24 cellular contexts compared by ENCODE assay signal in the genomic region with DNA sequence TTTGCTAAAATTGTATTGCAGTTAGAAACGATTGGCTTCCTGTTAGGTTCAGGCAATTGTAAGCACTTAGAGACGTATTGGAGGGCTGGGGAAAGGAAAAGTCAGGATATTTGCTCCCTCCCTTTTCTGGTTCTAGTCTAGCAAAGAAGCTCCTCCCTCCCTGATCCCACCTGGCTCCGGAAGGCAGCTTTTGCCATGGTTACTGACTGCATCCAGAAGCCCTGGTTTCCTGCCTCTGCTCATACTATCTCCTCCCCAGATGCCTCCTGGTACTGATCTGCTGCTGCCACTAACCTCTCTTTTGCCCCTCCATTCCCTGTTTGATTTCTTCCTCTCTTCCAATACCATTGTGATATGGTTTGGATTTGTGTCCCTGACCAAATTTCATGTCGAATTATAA.
A peak's percentile ranks its signal among the peaks of the same experiment; 100 is the strongest.
DNase-seq lines count a peak whose midpoint lies in the region; ATAC-seq and TF ChIP-seq lines count a peak whose summit lies in the region.
"Had no signal": no experiment of that assay in that cellular context is flagged by ENCODE, and none has a peak within 500 bp of the region (broad histone marks: within the 10 kb centered on the region; RNA-seq: fewer than 3 reads in every experiment).

No MANE protein-coding gene starts in this region.

- ATAC-seq in GM19397 (IDR thresholded peaks at IDR 0.05; ENCODE audit: unreplicated experiment): no peak
- ATAC-seq in GM21723 (IDR thresholded peaks at IDR 0.05; ENCODE audit: unreplicated experiment): no peak
- ATAC-seq: GM12878, natural killer cell had no signal

- no peak overlapping the region for H3K56ac ChIP-seq in H9 (ENCODE audit: insufficient read length, low read depth, low read length)

- no peaks in the 10 kb centered on the region for H4K20me1 ChIP-seq in BLaER1 treated with 17β-estradiol and CSF1 and Interleukin-3, amounts not matched to agents 10 nM and 100 nM
- H4K20me1 ChIP-seq in H9 (ENCODE audit: control insufficient read depth, insufficient read depth, insufficient read length): no peaks in the 10 kb centered on the region

- H3K27ac Mint-ChIP-seq in H9 (peak overlapping the region; percentile 4 to 63 (median 24); a peak in 2 of 7 replicates), endothelial cell (ENCODE audit: unreplicated experiment) (peak overlapping the region; percentile 86)
- H3K27ac Mint-ChIP-seq: activated CD4-positive, alpha-beta T cell treated with anti-CD3 and anti-CD28 coated beads, Interleukin-2, amount 10 ng/mL, durations not matched to agents 24 days and 14 days; activated naive CD4-positive, alpha-beta T cell treated with anti-CD3 and anti-CD28 coated beads for 36 hours; natural killer cell had no signal

- H4K91ac ChIP-seq in H9 (ENCODE audit: insufficient read length, low read depth, low read length) (no peak overlapping the region), mesenchymal stem cell (ENCODE audit: low read length) (no peak overlapping the region)

- peaks cover 6% of the 10 kb centered on the region in 2 experiments for H3K4me1 Mint-ChIP-seq in H9
- H3K4me1 Mint-ChIP-seq in endothelial cell (ENCODE audit: unreplicated experiment): peaks cover 15% of the 10 kb centered on the region
- H3K4me1 Mint-ChIP-seq: activated CD4-positive, alpha-beta T cell treated with anti-CD3 and anti-CD28 coated beads, Interleukin-2, amount 10 ng/mL, durations not matched to agents 24 days and 14 days; natural killer cell had no signal

- H3K4me3 Mint-ChIP-seq in H9 (peak overlapping the region in 1 of 2 experiments; percentile 4; a peak in 1 of 5 replicates), endothelial cell (ENCODE audit: unreplicated experiment) (no peak overlapping the region)
- H3K4me3 Mint-ChIP-seq: activated CD4-positive, alpha-beta T cell treated with anti-CD3 and anti-CD28 coated beads, Interleukin-2, amount 10 ng/mL, durations not matched to agents 24 days and 14 days; activated naive CD4-positive, alpha-beta T cell treated with anti-CD3 and anti-CD28 coated beads for 36 hours; natural killer cell had no signal

- no peaks in the 10 kb centered on the region for H3K79me2 ChIP-seq in H9 (ENCODE audit: insufficient read depth, low read length)

- no peak for TF ChIP-seq CTCF in H9 (conservative IDR thresholded peaks at IDR 0.05)
- no peak for TF ChIP-seq CTCF in endothelial cell (IDR thresholded peaks at IDR 0.05; ENCODE audit: unreplicated experiment)

- peaks cover 0 to 41% (median 0%) of the 10 kb centered on the region in 11 experiments; a peak in 9 of 22 replicates for H3K9me3 ChIP-seq in BLaER1 treated with 17β-estradiol and CSF1 and Interleukin-3, amounts not matched to agents 10 nM and 100 nM (replicated peaks in 1 of 11)
- no peaks in the 10 kb centered on the region for H3K9me3 ChIP-seq in H9 (ENCODE audit: control insufficient read depth, low read depth, low read length)
- H3K9me3 ChIP-seq in mesenchymal stem cell (ENCODE audit: control insufficient read depth, low read length): peaks cover 8% of the 10 kb centered on the region
- H3K9me3 ChIP-seq: ovary had no signal

- no peaks in the 10 kb centered on the region for H3K23me2 ChIP-seq in H9 (ENCODE audit: insufficient read length, low read depth, low read length, poor library complexity, severe bottlenecking)

- H2BK120ac ChIP-seq in H9 (ENCODE audit: low read depth, low read length, poor library complexity, severe bottlenecking) (no peak overlapping the region), mesenchymal stem cell (ENCODE audit: low read depth, low read length) (no peak overlapping the region)

- H3K79me1 ChIP-seq in H9 (ENCODE audit: insufficient read depth, low read depth, low read length, poor library complexity, severe bottlenecking) (no peaks in the 10 kb centered on the region), mesenchymal stem cell (replicated peaks; ENCODE audit: low read length, poor library complexity, severe bottlenecking) (no peaks in the 10 kb centered on the region)

- H3K27me3 Mint-ChIP-seq in H9 (ENCODE audit: low read depth) (no peaks in the 10 kb centered on the region), endothelial cell (ENCODE audit: unreplicated experiment) (peaks cover 5% of the 10 kb centered on the region)

- H3K36me3 Mint-ChIP-seq in H9 (ENCODE audit: insufficient read depth in 1 of 3, low read depth in 3 of 3) (no peaks in the 10 kb centered on the region), endothelial cell (ENCODE audit: low read depth, unreplicated experiment) (no peaks in the 10 kb centered on the region)
- H3K36me3 Mint-ChIP-seq: natural killer cell had no signal

- no peak overlapping the region for H2BK5ac ChIP-seq in H9 (ENCODE audit: insufficient read length, low read length)
- no peak overlapping the region for H2BK5ac ChIP-seq in mesenchymal stem cell (ENCODE audit: low read depth, low read length, poor library complexity, severe bottlenecking)

- H2AK5ac ChIP-seq in H9 (ENCODE audit: insufficient read length, low read length) (no peak overlapping the region), mesenchymal stem cell (ENCODE audit: low read length, severe bottlenecking) (no peak overlapping the region)

- H3K4me3 ChIP-seq in BLaER1 treated with 17β-estradiol and CSF1 and Interleukin-3, amounts not matched to agents 10 nM and 100 nM: no peak overlapping the region
- no peak overlapping the region for H3K4me3 ChIP-seq in mesenchymal stem cell (ENCODE audit: insufficient read depth in 1 of 2, low read depth in 1 of 2, low read length in 2 of 2)
- H3K4me3 ChIP-seq: esophagus muscularis mucosa, GM12878, ovary, skin epidermis had no signal

- no peak overlapping the region for H3T11ph ChIP-seq in H9 (ENCODE audit: low read length)

- H2BK15ac ChIP-seq in H9 (ENCODE audit: low read depth, low read length) (no peak overlapping the region), mesenchymal stem cell (ENCODE audit: low read depth, poor library complexity, severe bottlenecking) (no peak overlapping the region)

- no peak overlapping the region for H3K4ac ChIP-seq in H9 (ENCODE audit: low read depth, low read length)
- no peak overlapping the region for H3K4ac ChIP-seq in mesenchymal stem cell (ENCODE audit: low read depth in 1 of 2, low read length in 2 of 2)

- no peak overlapping the region for H2BK12ac ChIP-seq in H9 (ENCODE audit: insufficient read length, low read depth, low read length)
- H2BK12ac ChIP-seq in mesenchymal stem cell (ENCODE audit: low read length in 2 of 2): peak overlapping the region in 1 of 2 experiments; percentile 37

- H4K8ac ChIP-seq in H9 (replicated peaks; ENCODE audit: insufficient read length, low read depth, low read length) (no peak overlapping the region), mesenchymal stem cell (ENCODE audit: low read length) (no peak overlapping the region)

- no peak overlapping the region for H2AFZ ChIP-seq in H9 (ENCODE audit: low read length)
- no peak overlapping the region for H2AFZ ChIP-seq in mesenchymal stem cell (ENCODE audit: low read depth, low read length)

- no peak overlapping the region for H2BK20ac ChIP-seq in H9 (ENCODE audit: low read depth, low read length, poor library complexity, severe bottlenecking)

- H3K23ac ChIP-seq in H9 (ENCODE audit: insufficient read length, low read depth, low read length): no peak overlapping the region
- H3K23ac ChIP-seq in mesenchymal stem cell (ENCODE audit: low read length in 2 of 2): no peak overlapping the region

- no peaks in the 10 kb centered on the region for H3K36me3 ChIP-seq in BLaER1 treated with 17β-estradiol and CSF1 and Interleukin-3, amounts not matched to agents 10 nM and 100 nM
- H3K36me3 ChIP-seq in mesenchymal stem cell (ENCODE audit: control insufficient read depth in 1 of 2, insufficient read depth in 2 of 2, low read depth in 1 of 2, low read length in 2 of 2): no peaks in the 10 kb centered on the region
- H3K36me3 ChIP-seq: esophagus muscularis mucosa, ovary, WERI-Rb-1 had no signal

- no peak overlapping the region for H4K5ac ChIP-seq in H9 (ENCODE audit: insufficient read length, low read depth, low read length)

- no CpG with 5 or more reads among the region's 4 CpGs for WGBS in H9 (ENCODE audit: extremely low coverage, insufficient read length, low lambda C conversion rate)
- 31% methylated on average over 3 of the region's 4 CpGs for WGBS in mesenchymal stem cell

- no peaks in the 10 kb centered on the region for H3K27me3 ChIP-seq in BLaER1 treated with 17β-estradiol and CSF1 and Interleukin-3, amounts not matched to agents 10 nM and 100 nM
- H3K27me3 ChIP-seq in H9 (ENCODE audit: insufficient read depth, low read length) (no peaks in the 10 kb centered on the region), mesenchymal stem cell (ENCODE audit: control insufficient read depth in 1 of 2, insufficient read depth in 1 of 2, low read length in 2 of 2) (no peaks in the 10 kb centered on the region)
- H3K27me3 ChIP-seq: esophagus muscularis mucosa, ovary had no signal

- H3K27ac ChIP-seq in BLaER1 treated with 17β-estradiol and CSF1 and Interleukin-3, amounts not matched to agents 10 nM and 100 nM: peak overlapping the region in 6 of 11 experiments; percentile 50 to 84 (median 62); a peak in 11 of 22 replicates
- H3K27ac ChIP-seq in H9 (ENCODE audit: insufficient read length, low read depth, low read length) (no peak overlapping the region), mesenchymal stem cell (ENCODE audit: low read length, poor library complexity, severe bottlenecking) (no peak overlapping the region)
- H3K27ac ChIP-seq: esophagus muscularis mucosa, ovary, WERI-Rb-1 had no signal

- peak; percentile 74 for DNase-seq in H9
- peak; percentile 19 for DNase-seq in endothelial cell (ENCODE audit: low spot score)
- no peak for DNase-seq in mesenchymal stem cell
- DNase-seq in HuH-7.5 (ENCODE audit: low spot score): no peak
- no peak for DNase-seq in activated CD8-positive, alpha-beta memory T cell treated with anti-CD3 and anti-CD28 coated beads, Interleukin-2, amount 50 U/mL, for 4 hours
- DNase-seq: activated CD4-positive, alpha-beta T cell treated with anti-CD3 and anti-CD28 coated beads, Interleukin-2, amount 10 ng/mL, durations not matched to agents 24 days and 14 days; activated naive CD4-positive, alpha-beta T cell treated with anti-CD3 and anti-CD28 coated beads for 36 hours; activated T-cell treated with anti-CD3 and anti-CD28 coated beads, Interleukin-2, amount 50 U/mL, for 48 hours; amygdala; effector memory CD4-positive, alpha-beta T cell; GOT3; natural killer cell; NCI-H187; NCI-H526; ovary; retina; T1000; WERI-Rb-1 had no signal

- peaks cover 0 to 70% (median 5%) of the 10 kb centered on the region in 10 experiments; a peak in 9 of 20 replicates for H3K4me1 ChIP-seq in BLaER1 treated with 17β-estradiol and CSF1 and Interleukin-3, amounts not matched to agents 10 nM and 100 nM
- H3K4me1 ChIP-seq in H9 (ENCODE audit: insufficient read depth, low read length) (no peaks in the 10 kb centered on the region; the same call in 1 of the 2 replicates), mesenchymal stem cell (ENCODE audit: control insufficient read depth, insufficient read depth, low read depth, low read length) (no peaks in the 10 kb centered on the region)
- H3K4me1 ChIP-seq: esophagus muscularis mucosa had no signal

- H3K14ac ChIP-seq in H9 (ENCODE audit: insufficient read depth, low read length): no peak overlapping the region
- peak overlapping the region in 1 of 2 experiments; percentile 11 for H3K14ac ChIP-seq in mesenchymal stem cell (ENCODE audit: low read length in 2 of 2)

- H3K18ac ChIP-seq in H9 (ENCODE audit: insufficient read length, low read depth, low read length): no peak overlapping the region
- H3K18ac ChIP-seq in mesenchymal stem cell (ENCODE audit: low read depth in 1 of 2, low read length in 2 of 2): peak overlapping the region in 1 of 2 experiments; percentile 6

- no peaks in the 10 kb centered on the region; a peak in 1 of 5 replicates for H3K9me3 Mint-ChIP-seq in H9
- no peaks in the 10 kb centered on the region for H3K9me3 Mint-ChIP-seq in endothelial cell (ENCODE audit: unreplicated experiment)
- H3K9me3 Mint-ChIP-seq: activated CD4-positive, alpha-beta T cell treated with anti-CD3 and anti-CD28 coated beads, Interleukin-2, amount 10 ng/mL, durations not matched to agents 24 days and 14 days; natural killer cell had no signal

- peak overlapping the region in 2 of 11 experiments; percentile 12 to 23; a peak in 3 of 22 replicates for H3K9ac ChIP-seq in BLaER1 treated with 17β-estradiol and CSF1 and Interleukin-3, amounts not matched to agents 10 nM and 100 nM
- H3K9ac ChIP-seq in H9 (ENCODE audit: extremely low read depth, insufficient read length, low read length): no peak overlapping the region
- H3K9ac ChIP-seq in mesenchymal stem cell (ENCODE audit: low read length): peak overlapping the region; percentile 57

- peak overlapping the region in 4 of 11 experiments; percentile 8 to 66 (median 28); a peak in 7 of 22 replicates for H3K4me2 ChIP-seq in BLaER1 treated with 17β-estradiol and CSF1 and Interleukin-3, amounts not matched to agents 10 nM and 100 nM
- no peak overlapping the region for H3K4me2 ChIP-seq in H9 (ENCODE audit: insufficient read depth, insufficient read length, low read length)
- no peak overlapping the region for H3K4me2 ChIP-seq in mesenchymal stem cell (ENCODE audit: low read length, poor library complexity, severe bottlenecking)

Comparison
In these comparisons a context has a peak if more than half of its experiments do, and no peak if none do; other contexts are left out.
1. H3K27ac ChIP-seq: peak in BLaER1 treated with 17β-estradiol and CSF1 and Interleukin-3, amounts not matched to agents 10 nM and 100 nM (6 of 11); none in H9 (single experiment) and mesenchymal stem cell (single experiment).
2. DNase-seq: peak in H9 (single experiment) and endothelial cell (single experiment); none in mesenchymal stem cell (single experiment), HuH-7.5 (single experiment) and activated CD8-positive, alpha-beta memory T cell treated with anti-CD3 and anti-CD28 coated beads, Interleukin-2, amount 50 U/mL, for 4 hours (single experiment).